ENCODE assay signal across 9 cellular contexts in genomic region chr7:108211382-108212201, GRCh38.
DNase-seq lines count a peak whose midpoint lies in the region; ATAC-seq and TF ChIP-seq lines count a peak whose summit lies in the region.
"Had no signal": no experiment of that assay in that cellular context is flagged by ENCODE, and none has a peak within 500 bp of the region (broad histone marks: within the 10 kb centered on the region; RNA-seq: fewer than 3 reads in every experiment).

No MANE protein-coding gene starts in this region.

- H3K4me3 ChIP-seq in fibroblast of lung (replicated peaks in 1 of 4; ENCODE audit: control extremely low read depth in 1 of 4, insufficient read depth in 1 of 4, low read depth in 3 of 4, low read length in 4 of 4) (no peak overlapping the region), upper lobe of right lung (no peak overlapping the region)

- H3K9me3 ChIP-seq in fibroblast of lung (ENCODE audit: control insufficient read depth, insufficient read depth, low read depth, low read length) (no peaks in the 10 kb centered on the region), upper lobe of right lung (no peaks in the 10 kb centered on the region)

- H3K4me1 Mint-ChIP-seq in activated CD4-positive, alpha-beta T cell treated with anti-CD3 and anti-CD28 coated beads for 36 hours, result peaks cover 3% of the 10 kb centered on the region
- H3K4me1 Mint-ChIP-seq: CD4-positive, CD25-positive, alpha-beta regulatory T cell had no signal

- H3K4me3 Mint-ChIP-seq in activated CD4-positive, alpha-beta T cell treated with anti-CD3 and anti-CD28 coated beads for 36 hours, result no peak overlapping the region
- H3K4me3 Mint-ChIP-seq: CD4-positive, CD25-positive, alpha-beta regulatory T cell had no signal

- DNase-seq in activated CD4-positive, alpha-beta T cell treated with anti-CD3 and anti-CD28 coated beads for 36 hours, result peak; percentile 14
- DNase-seq in activated CD4-positive, alpha-beta T cell treated with anti-CD3 and anti-CD28 coated beads for 1 hour, result no peak
- peak; percentile 83 for DNase-seq in NCI-H460 (ENCODE audit: extremely low read depth, low read depth)
- DNase-seq in fibroblast of lung (ENCODE audit: low read depth in 2 of 2), result peak; percentile 28 to 66
- no peak for DNase-seq in effector CD4-positive, alpha-beta T cell
- no peak for DNase-seq in upper lobe of right lung
- DNase-seq in stimulated activated CD8-positive, alpha-beta memory T cell treated with anti-CD3 and anti-CD28 coated beads, Interleukin-4, amount 100 ng/mL, for 48 hours, result no peak
- DNase-seq: CD4-positive, CD25-positive, alpha-beta regulatory T cell had no signal

- peaks cover 2% of the 10 kb centered on the region for H3K27me3 Mint-ChIP-seq in activated CD4-positive, alpha-beta T cell treated with anti-CD3 and anti-CD28 coated beads for 36 hours

- TF ChIP-seq CTCF in fibroblast of lung (conservative IDR thresholded peaks at IDR 0.05 in 1 of 2, IDR thresholded peaks at IDR 0.05 in 1 of 2; ENCODE audit: low read depth in 1 of 2, low read length in 2 of 2) (no peak), upper lobe of right lung (IDR thresholded peaks at IDR 0.05) (no peak)

- H3K4me2 ChIP-seq in fibroblast of lung (ENCODE audit: extremely low read depth, insufficient read depth, low read length), result no peak overlapping the region

- no peak overlapping the region for H3K9ac ChIP-seq in fibroblast of lung (ENCODE audit: insufficient read depth, low read length)

- H3K36me3 Mint-ChIP-seq in activated CD4-positive, alpha-beta T cell treated with anti-CD3 and anti-CD28 coated beads for 36 hours (ENCODE audit: low read depth), result no peaks in the 10 kb centered on the region
- H3K36me3 Mint-ChIP-seq: CD4-positive, CD25-positive, alpha-beta regulatory T cell had no signal

- POLR2A ChIA-PET in activated CD4-positive, alpha-beta T cell treated with anti-CD3 and anti-CD28 coated beads for 36 hours (lab: Charles Lee), result no interaction called here

- ATAC-seq in activated CD4-positive, alpha-beta T cell treated with anti-CD3 and anti-CD28 coated beads for 36 hours, result no peak
- peak; percentile 73 for ATAC-seq in HG03025 (IDR thresholded peaks at IDR 0.05; ENCODE audit: low FRiP score, unreplicated experiment)
- ATAC-seq in upper lobe of right lung, result no peak

- CTCF ChIA-PET in activated CD4-positive, alpha-beta T cell treated with anti-CD3 and anti-CD28 coated beads for 36 hours (lab: Charles Lee), result interaction anchor here (0.5 kb wide), 1 partner anchor 73 kb away, joined by 3 read pairs; no protein-coding TSS in a partner anchor

- H3K27ac Mint-ChIP-seq in activated CD4-positive, alpha-beta T cell treated with anti-CD3 and anti-CD28 coated beads for 36 hours, result no peak overlapping the region
- H3K27ac Mint-ChIP-seq: CD4-positive, CD25-positive, alpha-beta regulatory T cell had no signal

- intact Hi-C loops in activated CD4-positive, alpha-beta T cell treated with anti-CD3 and anti-CD28 coated beads for 36 hours (cut with DNase I, micrococcal nuclease), result no loop called here
- intact Hi-C loops in upper lobe of right lung (cut with DNase I), result no loop called here

- H3K36me3 ChIP-seq in fibroblast of lung (ENCODE audit: control insufficient read depth, insufficient read depth, low read length) (no peaks in the 10 kb centered on the region), upper lobe of right lung (no peaks in the 10 kb centered on the region)

- H3K4me1 ChIP-seq in fibroblast of lung (ENCODE audit: control insufficient read depth, extremely low read depth, insufficient read depth, low read length) (peaks cover 5% of the 10 kb centered on the region), upper lobe of right lung (no peaks in the 10 kb centered on the region)

- H3K27ac ChIP-seq in fibroblast of lung (ENCODE audit: insufficient read depth, low read length) (no peak overlapping the region), upper lobe of right lung (no peak overlapping the region)

- no peaks in the 10 kb centered on the region for H4K20me1 ChIP-seq in fibroblast of lung (ENCODE audit: control insufficient read depth, extremely low read depth, insufficient read depth, low read length)

- H3K79me2 ChIP-seq in fibroblast of lung (ENCODE audit: control insufficient read depth, insufficient read depth, low read length), result no peaks in the 10 kb centered on the region

- H3K27me3 ChIP-seq in fibroblast of lung (ENCODE audit: control insufficient read depth, insufficient read depth, low read length), result no peaks in the 10 kb centered on the region
- H3K27me3 ChIP-seq in upper lobe of right lung, result no peaks in the 10 kb centered on the region

- H2AFZ ChIP-seq in fibroblast of lung (ENCODE audit: low read length), result no peak overlapping the region

- H3K9me3 Mint-ChIP-seq in activated CD4-positive, alpha-beta T cell treated with anti-CD3 and anti-CD28 coated beads for 36 hours (ENCODE audit: low read depth), result no peaks in the 10 kb centered on the region

Comparison
In these comparisons a context has a peak if more than half of its experiments do, and no peak if none do; other contexts are left out.
1. DNase-seq: peak in activated CD4-positive, alpha-beta T cell treated with anti-CD3 and anti-CD28 coated beads for 36 hours (single experiment), NCI-H460 (single experiment) and fibroblast of lung (2 of 2); none in activated CD4-positive, alpha-beta T cell treated with anti-CD3 and anti-CD28 coated beads for 1 hour (single experiment), effector CD4-positive, alpha-beta T cell (single experiment), upper lobe of right lung (single experiment) and stimulated activated CD8-positive, alpha-beta memory T cell treated with anti-CD3 and anti-CD28 coated beads, Interleukin-4, amount 100 ng/mL, for 48 hours (single experiment).